Comparison of ENCODE assay signal across 10 cellular contexts in genomic region chr7:44310221-44310848, GRCh38. TPM values are rescaled to one million over a fixed set of nuclear protein-coding genes. Genes with fewer than 3 reads are reported as not detected.
DNase-seq lines count a peak whose midpoint lies in the region; ATAC-seq, FAIRE-seq and TF ChIP-seq lines count a peak whose summit lies in the region.
"Had no signal": no experiment of that assay in that cellular context is flagged by ENCODE, and none has a peak within 500 bp of the region (broad histone marks: within the 10 kb centered on the region; RNA-seq: fewer than 3 reads in every experiment).

No MANE protein-coding gene starts in this region.

- FAIRE-seq in GM19239 (lab: Jason Lieb, UNC) = no peak

- H3K27me3 Mint-ChIP-seq in CD4-positive, alpha-beta T cell = peaks cover 23% of the 10 kb centered on the region
- H3K27me3 Mint-ChIP-seq in nephron progenitor cell (ENCODE audit: low read depth, poor library complexity) = peaks cover 45% of the 10 kb centered on the region

- TF ChIP-seq CTCF in CD4-positive, alpha-beta T cell (IDR thresholded peaks at IDR 0.05) = no peak
- TF ChIP-seq CTCF in esophagus squamous epithelium (IDR thresholded peaks at IDR 0.05) (no peak), nephron progenitor cell (IDR thresholded peaks at IDR 0.05) (no peak)

- H3K9me3 Mint-ChIP-seq in CD4-positive, alpha-beta T cell = no peaks in the 10 kb centered on the region
- H3K9me3 Mint-ChIP-seq in nephron progenitor cell = peaks cover 3% of the 10 kb centered on the region
- H3K9me3 Mint-ChIP-seq: activated naive CD4-positive, alpha-beta T cell treated with anti-CD3 and anti-CD28 coated beads, Interleukin-2, amount 50 U/mL, for 72 hours had no signal

- peak overlapping the region; percentile 51 for H3K4me3 Mint-ChIP-seq in CD4-positive, alpha-beta T cell
- H3K4me3 Mint-ChIP-seq in nephron progenitor cell = peak overlapping the region; percentile 56

- H3K36me3 ChIP-seq in NT2/D1 (ENCODE audit: insufficient read depth, insufficient read length, low read length) = no peaks in the 10 kb centered on the region
- H3K36me3 ChIP-seq in esophagus squamous epithelium = no peaks in the 10 kb centered on the region

- no peak for TF ChIP-seq POLR2A in esophagus squamous epithelium (IDR thresholded peaks at IDR 0.05)

- H3K4me3 ChIP-seq in NT2/D1 (ENCODE audit: insufficient read length, low read depth) (peak overlapping the region; percentile 51), esophagus squamous epithelium (peak overlapping the region; percentile 24 to 64 (median 34))

- H3K4me1 ChIP-seq in NT2/D1 (ENCODE audit: insufficient read depth, insufficient read length) (peaks cover 11% of the 10 kb centered on the region), esophagus squamous epithelium (peaks cover 0 to 24% (median 2%) of the 10 kb centered on the region in 3 donors)

- no peak for DNase-seq in CD4-positive, alpha-beta T cell
- no peak for DNase-seq in NT2/D1 (ENCODE audit: low read depth, low spot score)
- DNase-seq in esophagus squamous epithelium (lab: John Stamatoyannopoulos, UW) = no peak
- DNase-seq in nephron progenitor cell = no peak
- DNase-seq in stimulated activated naive CD4-positive, alpha-beta T cell (lab: John Stamatoyannopoulos, UW) = no peak
- no peak for DNase-seq in Kasumi-1 (lab: John Stamatoyannopoulos, UW)
- DNase-seq in OCI-M2 (lab: John Stamatoyannopoulos, UW; ENCODE audit: unreplicated experiment) = no peak
- no peak for DNase-seq in GM19239 (ENCODE audit: insufficient read length, low spot score)
- DNase-seq: NCI-H1436 treated with DMSO at 0.1 percent for 48 hours had no signal

- ATAC-seq in CD4-positive, alpha-beta T cell (ENCODE audit: poor library complexity) = no peak

- CTCF ChIA-PET in CD4-positive, alpha-beta T cell (lab: Charles Lee) = no interaction called here

- POLR2A ChIA-PET in CD4-positive, alpha-beta T cell (lab: Charles Lee) = no interaction called here

- no peaks in the 10 kb centered on the region for H3K4me1 Mint-ChIP-seq in CD4-positive, alpha-beta T cell (ENCODE audit: low read depth)
- H3K4me1 Mint-ChIP-seq in nephron progenitor cell = no peaks in the 10 kb centered on the region

- H3K9me3 ChIP-seq in CD4-positive, alpha-beta T cell (ENCODE audit: control insufficient read depth, low read length) = no peaks in the 10 kb centered on the region
- no peaks in the 10 kb centered on the region for H3K9me3 ChIP-seq in NT2/D1 (ENCODE audit: insufficient read depth, low read length)
- no peaks in the 10 kb centered on the region for H3K9me3 ChIP-seq in esophagus squamous epithelium

- H3K36me3 Mint-ChIP-seq in CD4-positive, alpha-beta T cell (ENCODE audit: low read depth) = no peaks in the 10 kb centered on the region
- H3K36me3 Mint-ChIP-seq in nephron progenitor cell (ENCODE audit: low read depth) = no peaks in the 10 kb centered on the region
- H3K36me3 Mint-ChIP-seq: activated naive CD4-positive, alpha-beta T cell treated with anti-CD3 and anti-CD28 coated beads, Interleukin-2, amount 50 U/mL, for 72 hours had no signal

- no peak overlapping the region for H3K27ac ChIP-seq in CD4-positive, alpha-beta T cell (ENCODE audit: low read depth, low read length)
- no peak overlapping the region for H3K27ac ChIP-seq in esophagus squamous epithelium

- intact Hi-C loops in CD4-positive, alpha-beta T cell (cut with DNase I, micrococcal nuclease) = no loop called here
- intact Hi-C loops in esophagus squamous epithelium (cut with DNase I) = no loop called here

- no peak overlapping the region for H3K27ac Mint-ChIP-seq in CD4-positive, alpha-beta T cell
- H3K27ac Mint-ChIP-seq in nephron progenitor cell = no peak overlapping the region

- H3K9ac ChIP-seq in NT2/D1 (ENCODE audit: insufficient read length, low read depth) = peak overlapping the region; percentile 34

- 77 to 78% methylated on average over 10 of the region's 10 CpGs for WGBS in esophagus squamous epithelium, 2 donors

- H3K27me3 ChIP-seq in CD4-positive, alpha-beta T cell (ENCODE audit: control insufficient read depth, insufficient read depth, low read length) = peaks cover 27% of the 10 kb centered on the region
- H3K27me3 ChIP-seq in NT2/D1 (ENCODE audit: insufficient read depth, insufficient read length) (peaks cover 45% of the 10 kb centered on the region), esophagus squamous epithelium (peaks cover 0 to 29% (median 2%) of the 10 kb centered on the region in 4 donors)

RNA-seq across cellular contexts. Expression of gene CAMK2B, which starts 15.1 kb away (rescaled TPM):
- total RNA-seq in CD4-positive, alpha-beta T cell = not detected
- total RNA-seq in esophagus squamous epithelium = under 1 TPM; 0.26 to 0.95 (median 0.69) TPM
